8 cellular contexts compared by ENCODE assay signal in genomic region chr3:197298341-197298857, GRCh38. TPM values are rescaled to one million over a fixed set of nuclear protein-coding genes. Genes with fewer than 3 reads are reported as not detected.
DNase-seq lines count a peak whose midpoint lies in the region; ATAC-seq and TF ChIP-seq lines count a peak whose summit lies in the region.

DLG1 (minus strand) TSS chr3:197298612; CDS start chr3:197297204, 1,408 bp downstream.

- H3K4ac ChIP-seq in trophoblast cell (ENCODE audit: low read depth, low read length) = peak within 1 kb of the TSS; percentile 85

- whole genome bisulfite sequencing in trophoblast cell (ENCODE audit: extremely low coverage, insufficient coverage, insufficient read length) = no CpG with 5 or more reads among the region's 28 CpGs
- WGBS in tibial nerve, 2 donors = 0 to 1% methylated on average over 16 to 22 of the region's 28 CpGs

- TF ChIP-seq EP300 in tibial nerve (IDR thresholded peaks at IDR 0.05) = peak in 1 of 2 donors; percentile 43

- peak within 1 kb of the TSS; percentile 91 for H3K4me3 Mint-ChIP-seq in activated naive CD8-positive, alpha-beta T cell treated with anti-CD3 and anti-CD28 coated beads for 36 hours

- H3K27ac ChIP-seq in trophoblast cell (ENCODE audit: low read depth, low read length) (peak within 1 kb of the TSS; percentile 88), tibial nerve (peak within 1 kb of the TSS; percentile 92 to 98 (median 96))

- peaks cover 34% of the 10 kb centered on the region for H3K27me3 Mint-ChIP-seq in activated naive CD8-positive, alpha-beta T cell treated with anti-CD3 and anti-CD28 coated beads for 36 hours

- no peaks in the 10 kb centered on the region for H3K36me3 ChIP-seq in trophoblast cell (ENCODE audit: control insufficient read depth in 1 of 2, insufficient read depth in 2 of 2, low read length in 2 of 2)
- no peaks in the 10 kb centered on the region for H3K36me3 ChIP-seq in tibial nerve

- H3K9ac ChIP-seq in trophoblast cell (ENCODE audit: low read length) = peak within 1 kb of the TSS; percentile 74

- H3K27ac Mint-ChIP-seq in activated naive CD8-positive, alpha-beta T cell treated with anti-CD3 and anti-CD28 coated beads for 36 hours = peak within 1 kb of the TSS; percentile 88

- H3K14ac ChIP-seq in trophoblast cell (ENCODE audit: low read length) = peak within 1 kb of the TSS; percentile 95

- H3K4me1 ChIP-seq in trophoblast cell (ENCODE audit: control insufficient read depth in 1 of 2, insufficient read depth in 2 of 2, low read length in 2 of 2) (peaks cover 4 to 10% of the 10 kb centered on the region in 2 experiments), tibial nerve (peaks cover 0 to 38% (median 7%) of the 10 kb centered on the region in 4 donors)

- peak within 1 kb of the TSS; percentile 72 for H3K4me3 ChIP-seq in GM08714 (ENCODE audit: low read length)
- H3K4me3 ChIP-seq in trophoblast cell (ENCODE audit: low read depth, low read length) = peak within 1 kb of the TSS; percentile 86
- peak within 1 kb of the TSS; percentile 79 to 95 (median 88) for H3K4me3 ChIP-seq in tibial nerve

- peaks cover 18% of the 10 kb centered on the region for H3K79me1 ChIP-seq in trophoblast cell (ENCODE audit: low read length)

- H4K12ac ChIP-seq in trophoblast cell (ENCODE audit: low read depth, low read length) = peak within 1 kb of the TSS; percentile 81

- H2BK120ac ChIP-seq in trophoblast cell (ENCODE audit: insufficient read depth, low read length, poor library complexity) = peak within 1 kb of the TSS; percentile 85

- peak within 1 kb of the TSS; percentile 75 for H2BK12ac ChIP-seq in trophoblast cell (ENCODE audit: low read length)

- H3K36me3 Mint-ChIP-seq in activated naive CD8-positive, alpha-beta T cell treated with anti-CD3 and anti-CD28 coated beads for 36 hours = peaks cover 8% of the 10 kb centered on the region

- peak within 1 kb of the TSS; percentile 94 for H3K18ac ChIP-seq in trophoblast cell (ENCODE audit: low read length)

- H3K9me3 ChIP-seq in trophoblast cell (ENCODE audit: insufficient read depth, low read depth, low read length) (no peaks in the 10 kb centered on the region), tibial nerve (no peaks in the 10 kb centered on the region)

- H3K4me1 Mint-ChIP-seq in activated naive CD8-positive, alpha-beta T cell treated with anti-CD3 and anti-CD28 coated beads for 36 hours = peaks cover 25% of the 10 kb centered on the region

- peak; percentile 48 for ATAC-seq in HG02588 (IDR thresholded peaks at IDR 0.05; ENCODE audit: unreplicated experiment)

- H4K8ac ChIP-seq in trophoblast cell (ENCODE audit: low read depth, low read length) = peak within 1 kb of the TSS; percentile 96

- no peak within 1 kb of the TSS for H3K23ac ChIP-seq in trophoblast cell (ENCODE audit: low read length)

- no peak for TF ChIP-seq POLR2A in tibial nerve (IDR thresholded peaks at IDR 0.05)

- H3K27me3 ChIP-seq in trophoblast cell (ENCODE audit: insufficient read depth, low read length) (no peaks in the 10 kb centered on the region), tibial nerve (no peaks in the 10 kb centered on the region)

- peak within 1 kb of the TSS; percentile 98 for H2BK5ac ChIP-seq in trophoblast cell (ENCODE audit: low read depth, low read length, poor library complexity)

- H3K4me2 ChIP-seq in trophoblast cell (ENCODE audit: low read length) = peak within 1 kb of the TSS; percentile 89

- intact Hi-C loops in head of caudate nucleus (cut with DNase I) = no loop called here

- no peaks in the 10 kb centered on the region for H3K9me3 Mint-ChIP-seq in activated naive CD8-positive, alpha-beta T cell treated with anti-CD3 and anti-CD28 coated beads for 36 hours

- peak; percentile 72 for DNase-seq in NCI-H1092 (lab: John Stamatoyannopoulos, UW)
- peak; percentile 83 for DNase-seq in SKM-1 (lab: John Stamatoyannopoulos, UW; ENCODE audit: unreplicated experiment)
- DNase-seq in activated naive CD8-positive, alpha-beta T cell treated with anti-CD3 and anti-CD28 coated beads for 36 hours = peak; percentile 79
- peak; percentile 56 to 92 (median 82) for DNase-seq in head of caudate nucleus
- DNase-seq in trophoblast cell = peak; percentile 82 to 85
- DNase-seq in tibial nerve (ENCODE audit: low spot score in 2 of 2) = peak; percentile 71 to 82

- peak within 1 kb of the TSS; percentile 97 for H4K91ac ChIP-seq in trophoblast cell (ENCODE audit: low read depth, low read length)

- H3K79me2 ChIP-seq in trophoblast cell (ENCODE audit: control insufficient read depth, insufficient read depth, low read length, poor library complexity) = peaks cover 11% of the 10 kb centered on the region

- peak within 1 kb of the TSS; percentile 18 for H2AK5ac ChIP-seq in trophoblast cell (ENCODE audit: low read length)

- H2AFZ ChIP-seq in trophoblast cell (ENCODE audit: insufficient read depth, low read length, poor library complexity) = peak within 1 kb of the TSS; percentile 84

- TF ChIP-seq CTCF in tibial nerve (IDR thresholded peaks at IDR 0.05) = no peak

RNA-seq across cellular contexts. Expression of gene DLG1, which starts in this region (rescaled TPM):
- 10 to 100 TPM; 47.9 to 49.1 TPM for total RNA-seq in activated naive CD8-positive, alpha-beta T cell treated with anti-CD3 and anti-CD28 coated beads for 36 hours
- 38.6 and 38.9 TPM in 2 replicates for polyA plus RNA-seq in trophoblast cell (2013)
- 10 to 100 TPM; 49.2 to 94.0 (median 71.1) TPM for total RNA-seq in tibial nerve

Comparison
In these comparisons a context has a peak if more than half of its experiments do, and no peak if none do; other contexts are left out.
1. Peak in every context shown above with its lines: DNase-seq, ATAC-seq, H3K4me3 ChIP-seq and H3K27ac ChIP-seq.